In the genomic region with DNA sequence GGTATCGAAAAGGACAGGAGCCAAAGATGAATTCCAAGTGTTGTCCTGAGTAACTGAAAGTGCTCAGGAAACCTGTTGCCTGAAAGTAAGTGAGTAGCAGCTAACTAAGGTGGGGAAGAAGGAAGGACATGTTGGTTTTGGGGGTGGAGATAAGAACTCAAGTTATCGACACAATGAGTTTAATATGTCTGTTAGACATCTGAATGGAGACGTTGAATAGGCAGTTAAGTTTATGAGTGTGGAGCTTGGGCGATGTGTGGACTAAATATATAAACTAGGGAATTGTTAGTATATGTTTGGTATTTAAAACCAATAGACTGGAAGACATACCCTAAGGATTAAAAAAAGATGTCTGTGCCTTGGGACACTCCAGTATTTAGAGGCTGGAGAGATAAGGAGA, we compare ENCODE assay signal across 35 cellular contexts.
"Had no signal": no experiment of that assay in that cellular context is flagged by ENCODE, and none has a peak within 500 bp of the region (broad histone marks: within the 10 kb centered on the region; RNA-seq: fewer than 3 reads in every experiment).

No MANE protein-coding gene starts in this region.

- H3K27ac ChIP-seq: body of pancreas, brain microvascular endothelial cell, breast epithelium, WERI-Rb-1 had no signal

- H3K9me3 ChIP-seq: body of pancreas, breast epithelium had no signal

- ATAC-seq: activated CD4-positive, alpha-beta T cell treated with anti-CD3 and anti-CD28 coated beads for 36 hours; activated CD4-positive, CD25-positive, alpha-beta regulatory T cell treated with anti-CD3 and anti-CD28 coated beads, Interleukin-2, amount 50 U/mL, for 24 hours; activated CD8-positive, alpha-beta memory T cell treated with anti-CD3 and anti-CD28 coated beads, Interleukin-2, amount 10 ng/mL, durations not matched to agents 7 days and 5 days; activated CD8-positive, alpha-beta T cell treated with anti-CD3 and anti-CD28 coated beads, Interleukin-2, amount 10 ng/mL, durations not matched to agents 7 days and 5 days; activated naive CD8-positive, alpha-beta T cell treated with anti-CD3 and anti-CD28 coated beads, Interleukin-2, amount 50 U/mL, for 24 hours; body of pancreas; WTC11 had no signal

- H3K4me3 Mint-ChIP-seq: activated CD4-positive, alpha-beta memory T cell treated with anti-CD3 and anti-CD28 coated beads, Interleukin-2, amount 10 ng/mL, durations not matched to agents 7 days and 5 days; activated CD4-positive, alpha-beta T cell treated with anti-CD3 and anti-CD28 coated beads for 36 hours; activated CD4-positive, alpha-beta T cell treated with anti-CD3 and anti-CD28 coated beads, Interleukin-2, amount 10 ng/mL, durations not matched to agents 7 days and 5 days; activated CD8-positive, alpha-beta memory T cell treated with anti-CD3 and anti-CD28 coated beads, Interleukin-2, amount 10 ng/mL, durations not matched to agents 7 days and 5 days; activated CD8-positive, alpha-beta T cell treated with anti-CD3 and anti-CD28 coated beads, Interleukin-2, amount 10 ng/mL, durations not matched to agents 7 days and 5 days; activated naive CD4-positive, alpha-beta T cell treated with anti-CD3 and anti-CD28 coated beads, Interleukin-2, amount 10 ng/mL, durations not matched to agents 7 days and 5 days; activated naive CD4-positive, alpha-beta T cell treated with anti-CD3 and anti-CD28 coated beads, Interleukin-2, amount 50 U/mL, for 24 hours; activated naive CD8-positive, alpha-beta T cell; activated naive CD8-positive, alpha-beta T cell treated with anti-CD3 and anti-CD28 coated beads, Interleukin-2, amount 10 ng/mL, durations not matched to agents 7 days and 5 days; activated naive CD8-positive, alpha-beta T cell treated with anti-CD3 and anti-CD28 coated beads, Interleukin-2, amount 50 U/mL, for 24 hours; activated T-cell treated with anti-CD3 and anti-CD28 coated beads, Interleukin-2, amount 50 U/mL, for 24 hours; T-helper 1 cell treated with Interleukin-12 subunit alpha and Interleukin-12 subunit beta and Interleukin-4 antibody, amounts not matched to agents 30 μg/mL and 1 μg/mL, for 36 hours; T-helper 2 cell treated with Interferon-gamma antibody and Interleukin-4, amounts not matched to agents 5 μg/mL and 100 μg/mL, for 36 hours; WTC11 had no signal

- H3K27ac Mint-ChIP-seq: activated CD4-positive, alpha-beta memory T cell treated with anti-CD3 and anti-CD28 coated beads, Interleukin-2, amount 10 ng/mL, durations not matched to agents 7 days and 5 days; activated CD4-positive, alpha-beta T cell treated with anti-CD3 and anti-CD28 coated beads for 36 hours; activated CD4-positive, alpha-beta T cell treated with anti-CD3 and anti-CD28 coated beads, Interleukin-2, amount 10 ng/mL, durations not matched to agents 7 days and 5 days; activated CD8-positive, alpha-beta memory T cell treated with anti-CD3 and anti-CD28 coated beads, Interleukin-2, amount 10 ng/mL, durations not matched to agents 7 days and 5 days; activated CD8-positive, alpha-beta T cell treated with anti-CD3 and anti-CD28 coated beads, Interleukin-2, amount 10 ng/mL, durations not matched to agents 7 days and 5 days; activated naive CD4-positive, alpha-beta T cell treated with anti-CD3 and anti-CD28 coated beads, Interleukin-2, amount 10 ng/mL, durations not matched to agents 7 days and 5 days; activated naive CD4-positive, alpha-beta T cell treated with anti-CD3 and anti-CD28 coated beads, Interleukin-2, amount 50 U/mL, for 24 hours; activated naive CD8-positive, alpha-beta T cell; activated naive CD8-positive, alpha-beta T cell treated with anti-CD3 and anti-CD28 coated beads, Interleukin-2, amount 10 ng/mL, durations not matched to agents 7 days and 5 days; activated naive CD8-positive, alpha-beta T cell treated with anti-CD3 and anti-CD28 coated beads, Interleukin-2, amount 50 U/mL, for 24 hours; activated T-cell treated with anti-CD3 and anti-CD28 coated beads, Interleukin-2, amount 50 U/mL, for 24 hours; activated T-helper 2 cell treated with anti-CD3 and anti-CD28 coated beads, Interferon-gamma antibody, Interleukin-2, Interleukin-4, amounts not matched to agents 10 μg/mL and 5 μg/mL and 100 μg/mL, durations not matched to agents 14 hours and 24 hours and 36 hours; T-helper 1 cell treated with Interleukin-12 subunit alpha and Interleukin-12 subunit beta and Interleukin-4 antibody, amounts not matched to agents 30 μg/mL and 1 μg/mL, for 36 hours; T-helper 2 cell treated with Interferon-gamma antibody and Interleukin-4, amounts not matched to agents 5 μg/mL and 100 μg/mL, for 36 hours; WTC11 had no signal

- H3K4me1 Mint-ChIP-seq: activated CD4-positive, alpha-beta memory T cell treated with anti-CD3 and anti-CD28 coated beads, Interleukin-2, amount 10 ng/mL, durations not matched to agents 7 days and 5 days; activated CD4-positive, alpha-beta T cell treated with anti-CD3 and anti-CD28 coated beads for 36 hours; activated CD4-positive, alpha-beta T cell treated with anti-CD3 and anti-CD28 coated beads, Interleukin-2, amount 10 ng/mL, durations not matched to agents 7 days and 5 days; activated CD8-positive, alpha-beta memory T cell treated with anti-CD3 and anti-CD28 coated beads, Interleukin-2, amount 10 ng/mL, durations not matched to agents 7 days and 5 days; activated naive CD4-positive, alpha-beta T cell treated with anti-CD3 and anti-CD28 coated beads, Interleukin-2, amount 10 ng/mL, durations not matched to agents 7 days and 5 days; activated naive CD4-positive, alpha-beta T cell treated with anti-CD3 and anti-CD28 coated beads, Interleukin-2, amount 50 U/mL, for 24 hours; activated naive CD8-positive, alpha-beta T cell treated with anti-CD3 and anti-CD28 coated beads, Interleukin-2, amount 10 ng/mL, durations not matched to agents 7 days and 5 days; activated naive CD8-positive, alpha-beta T cell treated with anti-CD3 and anti-CD28 coated beads, Interleukin-2, amount 50 U/mL, for 24 hours had no signal

- H3K9me3 Mint-ChIP-seq: activated CD4-positive, alpha-beta memory T cell treated with anti-CD3 and anti-CD28 coated beads, Interleukin-2, amount 10 ng/mL, durations not matched to agents 7 days and 5 days; activated CD4-positive, alpha-beta T cell treated with anti-CD3 and anti-CD28 coated beads, Interleukin-2, amount 10 ng/mL, durations not matched to agents 7 days and 5 days; activated naive CD4-positive, alpha-beta T cell treated with anti-CD3 and anti-CD28 coated beads, Interleukin-2, amount 10 ng/mL, durations not matched to agents 7 days and 5 days; activated naive CD4-positive, alpha-beta T cell treated with anti-CD3 and anti-CD28 coated beads, Interleukin-2, amount 50 U/mL, for 24 hours; activated naive CD8-positive, alpha-beta T cell treated with anti-CD3 and anti-CD28 coated beads, Interleukin-2, amount 10 ng/mL, durations not matched to agents 7 days and 5 days; activated naive CD8-positive, alpha-beta T cell treated with anti-CD3 and anti-CD28 coated beads, Interleukin-2, amount 50 U/mL, for 24 hours; activated T-cell treated with anti-CD3 and anti-CD28 coated beads, Interleukin-2, amount 50 U/mL, for 24 hours; activated T-helper 2 cell treated with anti-CD3 and anti-CD28 coated beads, Interferon-gamma antibody, Interleukin-2, Interleukin-4, amounts not matched to agents 10 μg/mL and 5 μg/mL and 100 μg/mL, durations not matched to agents 14 hours and 24 hours and 36 hours; T-helper 1 cell treated with Interleukin-12 subunit alpha and Interleukin-12 subunit beta and Interleukin-4 antibody, amounts not matched to agents 30 μg/mL and 1 μg/mL, for 36 hours; T-helper 2 cell treated with Interferon-gamma antibody and Interleukin-4, amounts not matched to agents 5 μg/mL and 100 μg/mL, for 36 hours; WTC11 had no signal

- H3K4me3 ChIP-seq: body of pancreas, breast epithelium had no signal

- H3K36me3 Mint-ChIP-seq: activated CD8-positive, alpha-beta memory T cell treated with anti-CD3 and anti-CD28 coated beads, Interleukin-2, amount 10 ng/mL, durations not matched to agents 7 days and 5 days; activated naive CD4-positive, alpha-beta T cell treated with anti-CD3 and anti-CD28 coated beads, Interleukin-2, amount 10 ng/mL, durations not matched to agents 7 days and 5 days; activated naive CD4-positive, alpha-beta T cell treated with anti-CD3 and anti-CD28 coated beads, Interleukin-2, amount 50 U/mL, for 24 hours; activated naive CD8-positive, alpha-beta T cell; activated naive CD8-positive, alpha-beta T cell treated with anti-CD3 and anti-CD28 coated beads, Interleukin-2, amount 10 ng/mL, durations not matched to agents 7 days and 5 days; WTC11 had no signal

- H3K27me3 Mint-ChIP-seq: activated CD4-positive, alpha-beta memory T cell treated with anti-CD3 and anti-CD28 coated beads, Interleukin-2, amount 10 ng/mL, durations not matched to agents 7 days and 5 days; activated CD8-positive, alpha-beta memory T cell treated with anti-CD3 and anti-CD28 coated beads, Interleukin-2, amount 10 ng/mL, durations not matched to agents 7 days and 5 days; activated naive CD4-positive, alpha-beta T cell treated with anti-CD3 and anti-CD28 coated beads, Interleukin-2, amount 10 ng/mL, durations not matched to agents 7 days and 5 days had no signal

- DNase-seq: activated CD4-positive, alpha-beta memory T cell treated with anti-CD3 and anti-CD28 coated beads, Interleukin-2, amount 10 ng/mL, durations not matched to agents 7 days and 5 days; activated CD4-positive, alpha-beta T cell treated with anti-CD3 and anti-CD28 coated beads for 1 hour; activated CD4-positive, alpha-beta T cell treated with anti-CD3 and anti-CD28 coated beads for 36 hours; activated CD4-positive, alpha-beta T cell treated with anti-CD3 and anti-CD28 coated beads for 48 hours; activated CD4-positive, alpha-beta T cell treated with anti-CD3 and anti-CD28 coated beads, Interleukin-2, amount 10 ng/mL, durations not matched to agents 7 days and 5 days; activated CD4-positive, alpha-beta T cell treated with anti-CD3 and anti-CD28 coated beads, Interleukin-2, amount 50 U/mL, for 48 hours; activated CD4-positive, CD25-positive, alpha-beta regulatory T cell; activated CD8-positive, alpha-beta memory T cell treated with anti-CD3 and anti-CD28 coated beads for 24 hours; activated CD8-positive, alpha-beta memory T cell treated with anti-CD3 and anti-CD28 coated beads, Interleukin-2, amount 10 ng/mL, durations not matched to agents 7 days and 5 days; activated CD8-positive, alpha-beta memory T cell treated with anti-CD3 and anti-CD28 coated beads, Interleukin-2, amount 50 U/mL, for 48 hours; activated CD8-positive, alpha-beta T cell treated with anti-CD3 and anti-CD28 coated beads, Interleukin-2, amount 10 ng/mL, durations not matched to agents 7 days and 5 days; activated effector memory CD4-positive, alpha-beta T cell treated with Interleukin-2 at 50 U/mL for 16 hours; activated gamma-delta T cell; activated naive CD4-positive, alpha-beta T cell treated with anti-CD3 and anti-CD28 coated beads, Interleukin-2, amount 10 ng/mL, durations not matched to agents 7 days and 5 days; activated naive CD4-positive, alpha-beta T cell treated with Interleukin-2 at 50 U/mL for 16 hours; activated naive CD8-positive, alpha-beta T cell treated with anti-CD3 and anti-CD28 coated beads, Interleukin-2, amount 10 ng/mL, durations not matched to agents 7 days and 5 days; activated naive CD8-positive, alpha-beta T cell treated with anti-CD3 and anti-CD28 coated beads, Interleukin-2, amount 50 U/mL, for 24 hours; activated T-cell treated with anti-CD3 and anti-CD28 coated beads, Interleukin-2, amount 50 U/mL, for 24 hours; activated T-cell treated with anti-CD3 and anti-CD28 coated beads, Interleukin-2, amount 50 U/mL, for 48 hours; aorta; body of pancreas; brain microvascular endothelial cell; central memory CD4-positive, alpha-beta T cell; T-helper 1 cell; T-helper 2 cell; T-helper 9 cell; WERI-Rb-1 had no signal

- H3K4me1 ChIP-seq: body of pancreas, breast epithelium had no signal

- H3K36me3 ChIP-seq: brain microvascular endothelial cell, breast epithelium, WERI-Rb-1 had no signal

- H3K27me3 ChIP-seq: body of pancreas, brain microvascular endothelial cell had no signal
